ENCODE assay signal across 1 cellular context in the genomic region with DNA sequence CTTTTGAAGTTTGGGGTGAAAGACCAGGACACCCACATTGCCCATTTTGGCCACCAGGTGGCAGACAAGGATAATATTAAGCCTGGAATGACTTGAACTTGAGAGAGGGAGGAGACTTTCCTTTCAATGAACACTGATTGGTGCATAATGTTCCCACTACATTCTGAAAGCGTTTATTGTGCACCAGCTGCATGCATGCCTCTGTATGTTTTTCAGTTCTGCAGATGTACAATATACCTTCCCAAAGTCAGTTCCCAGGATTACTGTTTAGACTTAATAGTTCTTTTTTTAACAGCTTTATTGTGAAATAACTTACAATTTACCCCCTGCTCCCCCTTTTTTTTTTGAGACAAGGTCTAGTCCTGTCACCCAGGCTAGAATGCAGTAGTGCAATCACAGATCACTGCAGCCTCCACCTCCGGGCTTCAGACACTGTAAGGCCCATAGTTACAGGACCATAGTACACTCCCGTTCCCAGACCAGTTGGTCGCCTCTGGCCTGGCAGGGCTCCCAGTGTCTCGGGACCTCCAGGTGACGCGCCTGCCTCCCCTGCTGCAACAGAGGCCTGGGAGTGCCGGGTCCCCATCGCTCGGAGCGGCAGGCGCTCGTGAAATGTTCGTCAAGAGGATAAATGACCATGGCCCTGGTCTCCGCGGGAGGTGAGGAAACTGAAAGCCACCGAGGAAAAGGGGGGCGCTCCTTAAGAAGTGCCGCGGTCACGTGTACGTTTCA.
TF ChIP-seq lines count a peak whose summit lies in the region.

No MANE protein-coding gene starts in this region.

TF ChIP-seq in endothelial cell of umbilical vein, 7 proteins besides CTCF, POLR2A, EP300 and RAD21:
- TF ChIP-seq JUN (IDR thresholded peaks at IDR 0.05; ENCODE audit: borderline replicate concordance, insufficient read depth, insufficient read length, low read depth): no peak
